1 cellular context compared by ENCODE assay signal in genomic region chr19:52343548-52343947, GRCh38.
TF ChIP-seq lines count a peak whose summit lies in the region.

No MANE protein-coding gene starts in this region.

TF ChIP-seq in Ishikawa, 13 proteins besides CTCF, POLR2A, EP300 and RAD21 (continued from another document):
- TF ChIP-seq MAX (IDR thresholded peaks at IDR 0.05) (no peak), YY1 (IDR thresholded peaks at IDR 0.05; ENCODE audit: low read depth) (no peak), FOXM1 (IDR thresholded peaks at IDR 0.05; ENCODE audit: borderline replicate concordance, low read depth) (no peak), TAF1 (IDR thresholded peaks at IDR 0.05; ENCODE audit: low read depth) (no peak)
TF ChIP-seq in Ishikawa: peak in this region for 0.
